Comparison of ENCODE assay signal across 20 cellular contexts in the genomic region with DNA sequence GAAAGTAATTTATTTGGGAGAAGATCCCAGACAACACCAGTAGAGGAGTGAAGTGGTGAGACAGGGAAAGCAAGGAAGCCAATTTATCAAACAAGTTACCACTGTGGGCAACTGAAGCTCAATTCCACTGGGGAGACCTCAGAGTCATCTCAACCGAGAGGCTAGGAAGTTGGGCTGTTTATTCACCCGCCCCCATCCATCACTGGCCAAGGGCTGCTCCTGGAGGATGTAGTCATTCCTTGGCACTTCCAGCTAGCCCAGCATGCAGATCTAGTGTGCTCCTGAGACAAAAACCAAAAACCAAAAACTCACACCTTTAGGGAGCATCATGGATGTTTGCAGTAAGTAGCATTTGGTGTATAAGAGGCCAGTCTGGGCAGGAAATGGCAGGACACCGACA. TPM values are rescaled to one million over a fixed set of nuclear protein-coding genes. Genes with fewer than 3 reads are reported as not detected.
"Had no signal": no experiment of that assay in that cellular context is flagged by ENCODE, and none has a peak within 500 bp of the region (broad histone marks: within the 10 kb centered on the region; RNA-seq: fewer than 3 reads in every experiment).

No MANE protein-coding gene starts in this region.

- H3K27ac Mint-ChIP-seq: natural killer cell treated with Interleukin-12 subunit alpha and Interleukin-12 subunit beta and Interleukin-15 and Interleukin-18, amount 100 ng/mL, for 72 hours; neural progenitor cell; progenitor cell of endocrine pancreas; type B pancreatic cell had no signal

- H3K4me2 ChIP-seq: neural progenitor cell, smooth muscle cell had no signal

- H3K27me3 ChIP-seq: heart left ventricle, neural progenitor cell, pancreas, thyroid gland had no signal

- ATAC-seq: esophagus mucosa; natural killer cell treated with Interleukin-12 subunit alpha and Interleukin-12 subunit beta and Interleukin-15 and Interleukin-18, amount 100 ng/mL, for 72 hours; right cardiac atrium had no signal

- H3K27ac ChIP-seq: heart left ventricle, neural progenitor cell, pancreas, thyroid gland had no signal

- H2AFZ ChIP-seq: neural progenitor cell had no signal

- H3K36me3 Mint-ChIP-seq: natural killer cell treated with Interleukin-12 subunit alpha and Interleukin-12 subunit beta and Interleukin-15 and Interleukin-18, amount 100 ng/mL, for 72 hours; neural progenitor cell; type B pancreatic cell had no signal

- H3K9me3 ChIP-seq: heart left ventricle, mucosa of descending colon, pancreas, thyroid gland had no signal

- DNase-seq: effector memory CD4-positive, alpha-beta T cell; foreskin melanocyte; heart left ventricle; hippocampal formation; left colon; nucleus accumbens; pancreas; right cardiac atrium; stimulated activated CD4-positive, alpha-beta T cell treated with anti-CD3 and anti-CD28 coated beads, Interleukin-2, amount 100 ng/mL, for 48 hours; stimulated activated naive CD4-positive, alpha-beta T cell treated with Interleukin-2 at 50 U/mL for 16 hours; thyroid gland had no signal

- H3K9ac ChIP-seq: neural progenitor cell had no signal

- H3K9me3 Mint-ChIP-seq: natural killer cell treated with Interleukin-12 subunit alpha and Interleukin-12 subunit beta and Interleukin-15 and Interleukin-18, amount 100 ng/mL, for 72 hours; type B pancreatic cell had no signal

- H3K36me3 ChIP-seq: heart left ventricle, neural progenitor cell, pancreas, thyroid gland had no signal

- H3K4me1 ChIP-seq: neural progenitor cell, pancreas had no signal

- H3K4me3 Mint-ChIP-seq: natural killer cell treated with Interleukin-12 subunit alpha and Interleukin-12 subunit beta and Interleukin-15 and Interleukin-18, amount 100 ng/mL, for 72 hours; neural progenitor cell; type B pancreatic cell had no signal

- FAIRE-seq: endometrium, pancreas, urothelium cell line had no signal

- H3K4me3 ChIP-seq: heart left ventricle, mucosa of descending colon, neural progenitor cell, pancreas, smooth muscle cell, thyroid gland had no signal

RNA-seq across cellular contexts. Expression of a gene that starts 47.0 kb away (rescaled TPM):
- total RNA-seq: smooth muscle cell had no signal
